In genomic region chr19:55552620-55553019, GRCh38 we compare ENCODE assay signal across 1 cellular context.
TF ChIP-seq lines count a peak whose summit lies in the region.

No MANE protein-coding gene starts in this region.

TF ChIP-seq in HepG2, 621 proteins besides CTCF, POLR2A, EP300 and RAD21:
- TF ChIP-seq KDM2A (CRISPR knock-in tag; IDR thresholded peaks at IDR 0.05; ENCODE audit: borderline replicate concordance, low read depth) (0 out of 2 replicates have a peak, but pooled peaks have one; percentile 28), ZFP91 (CRISPR knock-in tag; IDR thresholded peaks at IDR 0.05; ENCODE audit: borderline replicate concordance) (no peak), TOPORS (CRISPR knock-in tag; IDR thresholded peaks at IDR 0.05) (no peak), SOX13 (IDR thresholded peaks at IDR 0.05) (no peak), SOX13 (CRISPR knock-in tag; conservative IDR thresholded peaks at IDR 0.05 in 1 of 2, IDR thresholded peaks at IDR 0.05 in 1 of 2) (peak in 1 of 2 experiments; percentile 7; a peak in 1 of 4 replicates), IRX3 (CRISPR knock-in tag; IDR thresholded peaks at IDR 0.05; ENCODE audit: borderline replicate concordance, low read depth) (no peak), TEAD3 (CRISPR knock-in tag; optimal IDR thresholded peaks at IDR 0.05; ENCODE audit: borderline replicate concordance) (peak; percentile 33), ARID5B (CRISPR knock-in tag; IDR thresholded peaks at IDR 0.05) (0 out of 2 replicates have a peak, but pooled peaks have one; percentile 3), RBM39 (IDR thresholded peaks at IDR 0.05; ENCODE audit: low read depth, low read length, poor library complexity, severe bottlenecking) (no peak), PRDM15 (CRISPR knock-in tag; IDR thresholded peaks at IDR 0.05) (peak; percentile 33; the same call in 1 of the 2 replicates), ZNF362 (CRISPR knock-in tag; IDR thresholded peaks at IDR 0.05; ENCODE audit: borderline replicate concordance) (0 out of 2 replicates have a peak, but pooled peaks have one; percentile 12), RFXANK (CRISPR knock-in tag; IDR thresholded peaks at IDR 0.05) (0 out of 2 replicates have a peak, but pooled peaks have one; percentile 14), BHLHE40 (IDR thresholded peaks at IDR 0.05; ENCODE audit: low read length) (peak; percentile 78), SOX5 (CRISPR knock-in tag; IDR thresholded peaks at IDR 0.05; ENCODE audit: borderline replicate concordance) (peak; percentile 9; the same call in 1 of the 2 replicates), SMAD9 (CRISPR knock-in tag; IDR thresholded peaks at IDR 0.05) (no peak), ISL2 (CRISPR knock-in tag; IDR thresholded peaks at IDR 0.05) (no peak)
